9 cellular contexts compared by ENCODE assay signal in the genomic region with DNA sequence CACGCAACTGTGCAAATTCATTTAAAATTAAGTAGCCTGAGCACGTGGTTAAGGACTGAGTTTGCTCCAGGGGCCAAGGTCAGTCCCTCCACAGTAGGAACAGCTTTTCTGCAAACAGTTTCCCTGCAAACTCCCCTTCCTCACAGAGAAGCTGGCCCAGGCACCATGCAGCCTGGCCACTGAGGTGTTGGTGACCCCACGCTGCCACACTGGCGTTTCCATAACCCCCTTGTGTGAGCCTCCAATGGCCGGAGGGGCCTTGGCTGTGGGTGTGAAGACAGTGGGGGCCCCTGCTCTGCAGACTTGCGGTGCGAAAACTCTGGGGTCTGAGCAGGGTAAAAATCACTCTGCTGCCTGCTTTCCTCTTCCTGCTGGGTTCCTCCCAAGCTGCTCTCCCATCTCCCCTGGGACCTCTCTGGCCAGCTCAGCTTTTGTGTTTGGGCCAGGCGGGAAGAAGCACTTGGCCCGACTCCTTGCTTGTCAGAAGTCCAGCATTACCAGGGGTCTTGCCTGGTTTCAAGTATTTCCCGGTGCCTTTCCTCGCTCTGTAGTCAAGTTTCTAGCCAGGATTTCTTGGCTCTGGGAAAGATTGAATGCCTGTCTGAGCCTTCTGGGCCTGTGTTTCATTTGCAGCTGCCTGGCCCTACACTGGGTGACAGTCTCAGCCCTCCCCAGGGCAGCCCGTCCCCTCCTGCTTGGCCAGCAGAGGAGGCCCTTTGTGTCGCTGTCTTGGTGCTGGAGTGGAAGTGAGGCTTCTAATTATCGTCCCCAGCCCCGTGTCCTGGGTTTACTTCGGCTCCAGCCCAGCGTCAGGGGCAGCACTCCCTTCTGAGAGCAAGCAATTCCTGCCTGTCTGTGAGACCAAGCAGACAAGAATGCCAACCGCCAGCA.
DNase-seq lines count a peak whose midpoint lies in the region; ATAC-seq and TF ChIP-seq lines count a peak whose summit lies in the region.
"Had no signal": no experiment of that assay in that cellular context is flagged by ENCODE, and none has a peak within 500 bp of the region (broad histone marks: within the 10 kb centered on the region; RNA-seq: fewer than 3 reads in every experiment).

No MANE protein-coding gene starts in this region.

- no peak overlapping the region for H3K27ac Mint-ChIP-seq in GM23338

- DNase-seq in GM23338 (ENCODE audit: low spot score) = peak; percentile 22
- DNase-seq in hepatocyte (ENCODE audit: low spot score) = peak; percentile 25
- peak in 1 of 2 donors; percentile 44 for DNase-seq in gastrocnemius medialis
- DNase-seq in HuH-7.5 (ENCODE audit: low spot score) = no peak
- DNase-seq in effector CD8-positive, alpha-beta T cell (lab: John Stamatoyannopoulos, UW) = no peak

- H3K79me2 ChIP-seq in GM23338 (replicated peaks; ENCODE audit: insufficient read depth) (no peaks in the 10 kb centered on the region), hepatocyte (no peaks in the 10 kb centered on the region)

- H3K4me1 ChIP-seq in GM23338 (ENCODE audit: insufficient read depth) = peaks cover 34% of the 10 kb centered on the region
- peaks cover 23% of the 10 kb centered on the region for H3K4me1 ChIP-seq in hepatocyte (ENCODE audit: insufficient read depth)
- H3K4me1 ChIP-seq in gastrocnemius medialis = peaks cover 26 to 35% of the 10 kb centered on the region in 2 donors

- H3F3A ChIP-seq in GM23338 (replicated peaks; ENCODE audit: low read depth) = no peaks in the 10 kb centered on the region

- H3K9me2 ChIP-seq in GM23338 (ENCODE audit: insufficient read depth) (no peaks in the 10 kb centered on the region), hepatocyte (replicated peaks; ENCODE audit: insufficient read depth) (no peaks in the 10 kb centered on the region)

- H3K36me3 Mint-ChIP-seq in GM23338 (ENCODE audit: low read depth) = no peaks in the 10 kb centered on the region

- H3K36me3 ChIP-seq in GM23338 (ENCODE audit: insufficient read depth) (no peaks in the 10 kb centered on the region), hepatocyte (replicated peaks; ENCODE audit: insufficient read depth, low read depth) (no peaks in the 10 kb centered on the region), gastrocnemius medialis (no peaks in the 10 kb centered on the region)

- ATAC-seq in GM23338 = peak; percentile 16
- peak in 1 of 2 donors; percentile 7 for ATAC-seq in gastrocnemius medialis
- no peak for ATAC-seq in HG03280 (IDR thresholded peaks at IDR 0.05; ENCODE audit: unreplicated experiment)
- no peak for ATAC-seq in GM21737 (IDR thresholded peaks at IDR 0.05; ENCODE audit: unreplicated experiment)

- H2AFZ ChIP-seq in GM23338 (peak overlapping the region; percentile 99), hepatocyte (no peak overlapping the region)

- H3K4me2 ChIP-seq in GM23338 (peak overlapping the region; percentile 92), hepatocyte (peak overlapping the region; percentile 36)

- no peak overlapping the region for H3K4me3 Mint-ChIP-seq in GM23338

- H3K27ac ChIP-seq in GM23338 (ENCODE audit: low read depth) (no peak overlapping the region), angular gyrus (ENCODE audit: low read depth, low read length) (peak overlapping the region; percentile 83), hepatocyte (peak overlapping the region; percentile 94), gastrocnemius medialis (peak overlapping the region; percentile 87 to 98 (median 96))
- H3K27ac ChIP-seq: KMS-11 had no signal

- 55% methylated on average over 18 of the region's 18 CpGs for WGBS in hepatocyte (ENCODE audit: low lambda C conversion rate, missing lambda C conversion rate)

- H3K27me3 ChIP-seq in GM23338 (ENCODE audit: insufficient read depth) = peaks cover 46% of the 10 kb centered on the region
- H3K27me3 ChIP-seq in hepatocyte = no peaks in the 10 kb centered on the region
- H3K27me3 ChIP-seq in gastrocnemius medialis = no peaks in the 10 kb centered on the region

- TF ChIP-seq POLR2A in gastrocnemius medialis (IDR thresholded peaks at IDR 0.05) = no peak

- H3K4me1 Mint-ChIP-seq in GM23338 = peaks cover 28% of the 10 kb centered on the region

- intact Hi-C loops in gastrocnemius medialis (cut with DNase I; ENCODE audit: low total_unique reads) = loop anchor here (10.0 kb wide), 1 partner anchor 577 kb away; a partner anchor contains a TSS

- no peaks in the 10 kb centered on the region for H3K9me3 ChIP-seq in hepatocyte (ENCODE audit: low read depth)
- no peaks in the 10 kb centered on the region for H3K9me3 ChIP-seq in gastrocnemius medialis

- in situ Hi-C loops in gastrocnemius medialis (cut with MboI; ENCODE audit: low sequenced_read_pairs in 4 of 4) = loop anchor here (10.0 to 25.0 kb wide), 5 partner anchors 93 to 521 kb away; no protein-coding TSS in a partner anchor

- peaks cover 13% of the 10 kb centered on the region for H3K27me3 Mint-ChIP-seq in GM23338 (ENCODE audit: insufficient read depth, low read depth, poor library complexity)

- no peaks in the 10 kb centered on the region for H4K20me1 ChIP-seq in GM23338 (replicated peaks; ENCODE audit: insufficient read depth)
- H4K20me1 ChIP-seq in hepatocyte (ENCODE audit: insufficient read depth, poor library complexity, severe bottlenecking) = no peaks in the 10 kb centered on the region

- no peaks in the 10 kb centered on the region for H3K9me3 Mint-ChIP-seq in GM23338

- TF ChIP-seq CTCF in GM23338 (conservative IDR thresholded peaks at IDR 0.05; ENCODE audit: low read depth in 2 of 2) (0 out of 4 replicates have a peak, but pooled peaks of 1 of the 2 experiments have one; percentile 1), hepatocyte (IDR thresholded peaks at IDR 0.05; ENCODE audit: poor library complexity) (no peak), gastrocnemius medialis (IDR thresholded peaks at IDR 0.05 in 4 of 5, conservative IDR thresholded peaks at IDR 0.05 in 1 of 5) (no peak)

- H3K4me3 ChIP-seq in GM23338 (peak overlapping the region; percentile 64; the same call in 1 of the 2 replicates), hepatocyte (no peak overlapping the region), gastrocnemius medialis (no peak overlapping the region)

TF ChIP-seq in GM23338, 12 proteins besides CTCF, POLR2A, EP300 and RAD21 (continues in another document):
- TF ChIP-seq CREB1 (CRISPR knock-in tag; IDR thresholded peaks at IDR 0.05; ENCODE audit: low read depth) (no peak), ZNF114 (CRISPR knock-in tag; IDR thresholded peaks at IDR 0.05) (no peak)
- TF ChIP-seq, protein P1, sequence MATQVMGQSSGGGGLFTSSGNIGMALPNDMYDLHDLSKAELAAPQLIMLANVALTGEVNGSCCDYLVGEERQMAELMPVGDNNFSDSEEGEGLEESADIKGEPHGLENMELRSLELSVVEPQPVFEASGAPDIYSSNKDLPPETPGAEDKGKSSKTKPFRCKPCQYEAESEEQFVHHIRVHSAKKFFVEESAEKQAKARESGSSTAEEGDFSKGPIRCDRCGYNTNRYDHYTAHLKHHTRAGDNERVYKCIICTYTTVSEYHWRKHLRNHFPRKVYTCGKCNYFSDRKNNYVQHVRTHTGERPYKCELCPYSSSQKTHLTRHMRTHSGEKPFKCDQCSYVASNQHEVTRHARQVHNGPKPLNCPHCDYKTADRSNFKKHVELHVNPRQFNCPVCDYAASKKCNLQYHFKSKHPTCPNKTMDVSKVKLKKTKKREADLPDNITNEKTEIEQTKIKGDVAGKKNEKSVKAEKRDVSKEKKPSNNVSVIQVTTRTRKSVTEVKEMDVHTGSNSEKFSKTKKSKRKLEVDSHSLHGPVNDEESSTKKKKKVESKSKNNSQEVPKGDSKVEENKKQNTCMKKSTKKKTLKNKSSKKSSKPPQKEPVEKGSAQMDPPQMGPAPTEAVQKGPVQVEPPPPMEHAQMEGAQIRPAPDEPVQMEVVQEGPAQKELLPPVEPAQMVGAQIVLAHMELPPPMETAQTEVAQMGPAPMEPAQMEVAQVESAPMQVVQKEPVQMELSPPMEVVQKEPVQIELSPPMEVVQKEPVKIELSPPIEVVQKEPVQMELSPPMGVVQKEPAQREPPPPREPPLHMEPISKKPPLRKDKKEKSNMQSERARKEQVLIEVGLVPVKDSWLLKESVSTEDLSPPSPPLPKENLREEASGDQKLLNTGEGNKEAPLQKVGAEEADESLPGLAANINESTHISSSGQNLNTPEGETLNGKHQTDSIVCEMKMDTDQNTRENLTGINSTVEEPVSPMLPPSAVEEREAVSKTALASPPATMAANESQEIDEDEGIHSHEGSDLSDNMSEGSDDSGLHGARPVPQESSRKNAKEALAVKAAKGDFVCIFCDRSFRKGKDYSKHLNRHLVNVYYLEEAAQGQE (IDR thresholded peaks at IDR 0.05; ENCODE audit: unreplicated experiment) = no peak

Comparison
In these comparisons a context has a peak if more than half of its experiments do, and no peak if none do; other contexts are left out.
1. DNase-seq: peak in GM23338 (single experiment) and hepatocyte (single experiment); none in HuH-7.5 (single experiment) and effector CD8-positive, alpha-beta T cell (single experiment).